Comparison of ENCODE assay signal across 28 cellular contexts in genomic region chr16:8168016-8168415, GRCh38.
"Had no signal": no experiment of that assay in that cellular context is flagged by ENCODE, and none has a peak within 500 bp of the region (broad histone marks: within the 10 kb centered on the region; RNA-seq: fewer than 3 reads in every experiment).

No MANE protein-coding gene starts in this region.

- H3K36me3 ChIP-seq: cardiac muscle cell, MG63 had no signal

- H3K36me3 Mint-ChIP-seq: activated CD4-positive, alpha-beta memory T cell treated with anti-CD3 and anti-CD28 coated beads for 36 hours; activated naive CD8-positive, alpha-beta T cell; brain had no signal

- H3K27ac ChIP-seq: cardiac muscle cell had no signal

- H3K27ac Mint-ChIP-seq: activated B cell treated with CpG ODN at 0.5 μM for 24 hours; activated CD4-positive, alpha-beta memory T cell treated with anti-CD3 and anti-CD28 coated beads for 36 hours; activated CD4-positive, alpha-beta T cell treated with anti-CD3 and anti-CD28 coated beads, Interleukin-2, amount 10 ng/mL, durations not matched to agents 7 days and 5 days; activated naive CD8-positive, alpha-beta T cell; brain; T-helper 17 cell had no signal

- ATAC-seq: activated T-cell treated with anti-CD3 and anti-CD28 coated beads, Interleukin-2, amount 50 U/mL, for 4 hours; T-helper 17 cell had no signal

- H3K9me3 ChIP-seq: MG63 had no signal

- H3K4me3 Mint-ChIP-seq: activated B cell treated with CpG ODN at 0.5 μM for 24 hours; activated CD4-positive, alpha-beta memory T cell treated with anti-CD3 and anti-CD28 coated beads for 36 hours; activated CD4-positive, alpha-beta T cell treated with anti-CD3 and anti-CD28 coated beads, Interleukin-2, amount 10 ng/mL, durations not matched to agents 7 days and 5 days; activated naive CD8-positive, alpha-beta T cell; activated T-cell treated with anti-CD3 and anti-CD28 coated beads, Interleukin-2, amount 50 U/mL, for 4 hours; brain; T-helper 17 cell had no signal

- H3K27me3 ChIP-seq: cardiac muscle cell, MG63 had no signal

- DNase-seq: activated B cell treated with CpG ODN at 0.5 μM for 24 hours; activated CD4-positive, alpha-beta memory T cell treated with anti-CD3 and anti-CD28 coated beads for 36 hours; activated CD4-positive, alpha-beta T cell treated with anti-CD3 and anti-CD28 coated beads for 1 hour; activated CD4-positive, alpha-beta T cell treated with anti-CD3 and anti-CD28 coated beads, Interleukin-2, amount 10 ng/mL, durations not matched to agents 7 days and 5 days; activated CD8-positive, alpha-beta memory T cell treated with anti-CD3 and anti-CD28 coated beads for 24 hours; activated effector memory CD4-positive, alpha-beta T cell treated with anti-CD3 and anti-CD28 coated beads, Interleukin-2, amount 50 U/mL, for 16 hours; activated naive CD4-positive, alpha-beta T cell treated with Interleukin-2 at 50 U/mL for 16 hours; activated T-cell treated with anti-CD3 and anti-CD28 coated beads, Interleukin-2, amount 50 U/mL, for 4 hours; amygdala; cerebellar nuclear complex; MG63; NCI-H1092; NCI-H1417 treated with DMSO at 0.1 percent for 48 hours; NCI-H1694; NCI-H2029; NCI-H2107; NCI-H2171 treated with DMSO at 0.1 percent for 48 hours; NCI-H226; NCI-H526; NCI-H82; SIG-M5; T-helper 17 cell; T-helper 9 cell had no signal

- H3K4me3 ChIP-seq: cardiac muscle cell, MG63 had no signal

- FAIRE-seq: astrocyte, TTC549 had no signal

- H3K4me1 Mint-ChIP-seq: activated B cell treated with CpG ODN at 0.5 μM for 24 hours; activated CD4-positive, alpha-beta T cell treated with anti-CD3 and anti-CD28 coated beads, Interleukin-2, amount 10 ng/mL, durations not matched to agents 7 days and 5 days; T-helper 17 cell had no signal

- H3K27me3 Mint-ChIP-seq: activated B cell treated with CpG ODN at 0.5 μM for 24 hours; activated CD4-positive, alpha-beta memory T cell treated with anti-CD3 and anti-CD28 coated beads for 36 hours; activated CD4-positive, alpha-beta T cell treated with anti-CD3 and anti-CD28 coated beads, Interleukin-2, amount 10 ng/mL, durations not matched to agents 7 days and 5 days; T-helper 17 cell had no signal
